In genomic region chr1:221839794-221840395, GRCh38 we compare ENCODE assay signal across 8 cellular contexts.
DNase-seq lines count a peak whose midpoint lies in the region; ATAC-seq and TF ChIP-seq lines count a peak whose summit lies in the region.

No MANE protein-coding gene starts in this region.

- ATAC-seq in GM18873 (IDR thresholded peaks at IDR 0.05; ENCODE audit: low FRiP score, unreplicated experiment) (peak; percentile 92), HG03060 (IDR thresholded peaks at IDR 0.05; ENCODE audit: low read depth, unreplicated experiment) (peak; percentile 85)

- H3K4me3 ChIP-seq in astrocyte of the spinal cord (ENCODE audit: low read depth, low read length) (no peak overlapping the region), testis (no peak overlapping the region)

- H3K27ac ChIP-seq in testis = no peak overlapping the region

- peak; percentile 73 for DNase-seq in T-helper 2 cell treated with Interferon-gamma antibody and Interleukin-4, amounts not matched to agents 5 μg/mL and 100 μg/mL, for 36 hours (ENCODE audit: low spot score)
- DNase-seq in astrocyte of the spinal cord (ENCODE audit: low read depth, low spot score) (peak; percentile 90), myocyte (ENCODE audit: low read depth) (peak; percentile 83), testis (peak; percentile 23), NCI-H345 treated with DMSO at 0.1 percent for 48 hours (lab: John Stamatoyannopoulos, UW; ENCODE audit: unreplicated experiment) (no peak), GM13977 (ENCODE audit: low spot score) (no peak)

- TF ChIP-seq CTCF in astrocyte of the spinal cord (IDR thresholded peaks at IDR 0.05; ENCODE audit: low read depth, low read length) = no peak
- TF ChIP-seq CTCF in testis (IDR thresholded peaks at IDR 0.05) = no peak
- no peak for TF ChIP-seq CTCF in GM13977 (IDR thresholded peaks at IDR 0.05; ENCODE audit: extremely low read depth, insufficient read depth, missing control alignments)

- no peaks in the 10 kb centered on the region for H3K27me3 Mint-ChIP-seq in T-helper 2 cell treated with Interferon-gamma antibody and Interleukin-4, amounts not matched to agents 5 μg/mL and 100 μg/mL, for 36 hours (ENCODE audit: low read depth)

- H3K4me1 Mint-ChIP-seq in T-helper 2 cell treated with Interferon-gamma antibody and Interleukin-4, amounts not matched to agents 5 μg/mL and 100 μg/mL, for 36 hours (ENCODE audit: low read depth) = peaks cover 52% of the 10 kb centered on the region

- H3K36me3 Mint-ChIP-seq in T-helper 2 cell treated with Interferon-gamma antibody and Interleukin-4, amounts not matched to agents 5 μg/mL and 100 μg/mL, for 36 hours (ENCODE audit: low read depth) = peaks cover 2% of the 10 kb centered on the region

- 59 to 79% methylated on average over 7 of the region's 7 CpGs for WGBS in testis, 2 donors

- TF ChIP-seq POLR2A in testis (IDR thresholded peaks at IDR 0.05) = no peak

- intact Hi-C loops in testis (cut with DNase I; ENCODE audit: low total_unique reads) = no loop called here

- no peaks in the 10 kb centered on the region for H3K9me3 ChIP-seq in testis

- H3K27ac Mint-ChIP-seq in T-helper 2 cell treated with Interferon-gamma antibody and Interleukin-4, amounts not matched to agents 5 μg/mL and 100 μg/mL, for 36 hours = peak overlapping the region; percentile 22

- no peaks in the 10 kb centered on the region for H3K9me3 Mint-ChIP-seq in T-helper 2 cell treated with Interferon-gamma antibody and Interleukin-4, amounts not matched to agents 5 μg/mL and 100 μg/mL, for 36 hours

- no peak overlapping the region for H3K4me3 Mint-ChIP-seq in T-helper 2 cell treated with Interferon-gamma antibody and Interleukin-4, amounts not matched to agents 5 μg/mL and 100 μg/mL, for 36 hours

- no peaks in the 10 kb centered on the region for H3K36me3 ChIP-seq in testis (ENCODE audit: low read depth, missing control alignments)

- in situ Hi-C loops in astrocyte of the spinal cord (cut with HindIII; ENCODE audit: low sequenced_read_pairs) (no loop called here), GM13977 (cut with MboI; ENCODE audit: low pct_unique_long_range_greater_than_20kb, low sequenced_read_pairs, unreplicated experiment) (no loop called here)

- H3K4me1 ChIP-seq in testis = no peaks in the 10 kb centered on the region

- no peaks in the 10 kb centered on the region for H3K27me3 ChIP-seq in testis

Comparison
In these comparisons a context has a peak if more than half of its experiments do, and no peak if none do; other contexts are left out.
1. DNase-seq: peak in T-helper 2 cell treated with Interferon-gamma antibody and Interleukin-4, amounts not matched to agents 5 μg/mL and 100 μg/mL, for 36 hours (single experiment), astrocyte of the spinal cord (single experiment), myocyte (single experiment) and testis (single experiment); none in NCI-H345 treated with DMSO at 0.1 percent for 48 hours (single experiment) and GM13977 (single experiment).